ENCODE assay signal across 8 cellular contexts in genomic region chr1:203006948-203007871, GRCh38. TPM values are rescaled to one million over a fixed set of nuclear protein-coding genes. Genes with fewer than 3 reads are reported as not detected.
DNase-seq lines count a peak whose midpoint lies in the region; ATAC-seq and TF ChIP-seq lines count a peak whose summit lies in the region.

Gene TMEM183A, plus strand, starts transcription at chr1:203007374. Its CDS starts 92 bp downstream, at chr1:203007466.

- CTCF ChIA-PET in CD8-positive, alpha-beta T cell (lab: Charles Lee): interaction anchor here (0.7 to 3.7 kb wide), 3 partner anchors 8 to 257 kb away, joined by 3 to 22 read pairs (median 3); no protein-coding TSS in a partner anchor
- CTCF ChIA-PET in activated CD8-positive, alpha-beta memory T cell treated with anti-CD3 and anti-CD28 coated beads for 36 hours (lab: Charles Lee): interaction anchor here (0.6 to 1.8 kb wide), 4 partner anchors 8 to 682 kb away, joined by 3 to 5 read pairs (median 5); partner anchors contain the start of gene KLHL12

- H3K27ac ChIP-seq in CD8-positive, alpha-beta T cell (ENCODE audit: low read depth, low read length): peak within 1 kb of the TSS; percentile 95
- peak within 1 kb of the TSS; percentile 86 for H3K27ac ChIP-seq in effector memory CD4-positive, alpha-beta T cell (ENCODE audit: insufficient read depth, low read length, poor library complexity, severe bottlenecking)

- POLR2A ChIA-PET in CD8-positive, alpha-beta T cell (lab: Charles Lee): interaction anchor here (0.8 to 2.9 kb wide), 11 partner anchors 15 to 313 kb away, joined by 3 to 12 read pairs (median 5); partner anchors contain the start of genes CYB5R1, KLHL12, PPFIA4 and RABIF
- POLR2A ChIA-PET in activated CD8-positive, alpha-beta memory T cell treated with anti-CD3 and anti-CD28 coated beads for 36 hours (lab: Charles Lee): interaction anchor here (0.6 to 2.0 kb wide), 15 partner anchors 18 to 1275 kb away, joined by 3 to 14 read pairs (median 3); partner anchors contain the start of genes KLHL12, PPFIA4, PPP1R12B and RABIF

- no peaks in the 10 kb centered on the region for H3K9me3 Mint-ChIP-seq in CD8-positive, alpha-beta T cell

- H3K36me3 ChIP-seq in CD8-positive, alpha-beta T cell (ENCODE audit: insufficient read depth, low read length): peaks cover 9% of the 10 kb centered on the region
- H3K36me3 ChIP-seq in effector memory CD4-positive, alpha-beta T cell (ENCODE audit: control insufficient read depth, insufficient read depth, low read length): peaks cover 25% of the 10 kb centered on the region

- peak within 1 kb of the TSS; percentile 97 for H3K4me3 Mint-ChIP-seq in CD8-positive, alpha-beta T cell

- peaks cover 19% of the 10 kb centered on the region for H3K4me1 ChIP-seq in CD8-positive, alpha-beta T cell (ENCODE audit: insufficient read depth, low read length)
- peaks cover 11% of the 10 kb centered on the region for H3K4me1 ChIP-seq in effector memory CD4-positive, alpha-beta T cell (ENCODE audit: control insufficient read depth, insufficient read depth, low read length, poor library complexity, severe bottlenecking)

- intact Hi-C loops in CD8-positive, alpha-beta T cell (cut with DNase I, micrococcal nuclease): loop anchor here (1.0 to 10.0 kb wide), 11 partner anchors 19 to 1500 kb away; partner anchors contain the start of genes ADIPOR1 (in 2 of the 2), KLHL12 (in 2 of the 2), PPFIA4 (in 2 of the 2) and CSRP1 (in 1 of the 2)

- peak; percentile 87 to 95 (median 93) for DNase-seq in CD8-positive, alpha-beta T cell
- peak; percentile 97 for DNase-seq in HT-29 (ENCODE audit: low spot score)
- peak; percentile 93 to 95 for DNase-seq in NOMO-1 (lab: John Stamatoyannopoulos, UW; ENCODE audit: unreplicated experiment in 2 of 2)
- peak; percentile 88 to 94 (median 89) for DNase-seq in effector memory CD4-positive, alpha-beta T cell
- DNase-seq in lung microvascular endothelial cell (ENCODE audit: low read depth in 2 of 2): peak; percentile 98
- peak; percentile 93 to 95 (median 95) for DNase-seq in stimulated activated CD4-positive, alpha-beta T cell treated with anti-CD3 and anti-CD28 coated beads, TNF-alpha, amount 100 ng/mL, for 48 hours (ENCODE audit: low read depth in 3 of 3)

- peaks cover 38% of the 10 kb centered on the region for H3K36me3 Mint-ChIP-seq in CD8-positive, alpha-beta T cell

- TF ChIP-seq CTCF in CD8-positive, alpha-beta T cell (IDR thresholded peaks at IDR 0.05): no peak

- no peaks in the 10 kb centered on the region for H3K27me3 Mint-ChIP-seq in CD8-positive, alpha-beta T cell (ENCODE audit: low read depth)

- no peaks in the 10 kb centered on the region for H3K27me3 ChIP-seq in CD8-positive, alpha-beta T cell (ENCODE audit: insufficient read depth, low read length)
- no peaks in the 10 kb centered on the region for H3K27me3 ChIP-seq in effector memory CD4-positive, alpha-beta T cell (replicated peaks; ENCODE audit: control insufficient read depth, insufficient read depth, low read length, poor library complexity, severe bottlenecking)

- peak; percentile 90 for ATAC-seq in CD8-positive, alpha-beta T cell
- ATAC-seq in GM19468 (IDR thresholded peaks at IDR 0.05; ENCODE audit: extremely low read depth, unreplicated experiment): peak; percentile 78

- H3K9me3 ChIP-seq in CD8-positive, alpha-beta T cell (ENCODE audit: low read length): no peaks in the 10 kb centered on the region
- no peaks in the 10 kb centered on the region for H3K9me3 ChIP-seq in effector memory CD4-positive, alpha-beta T cell (ENCODE audit: control insufficient read depth, low read length)

- peaks cover 39% of the 10 kb centered on the region for H3K4me1 Mint-ChIP-seq in CD8-positive, alpha-beta T cell (ENCODE audit: low read depth)

- H3K27ac Mint-ChIP-seq in CD8-positive, alpha-beta T cell: peak within 1 kb of the TSS; percentile 98

- H3K4me3 ChIP-seq in CD8-positive, alpha-beta T cell (ENCODE audit: low read depth, low read length): peak within 1 kb of the TSS; percentile 92
- H3K4me3 ChIP-seq in effector memory CD4-positive, alpha-beta T cell (ENCODE audit: insufficient read depth, low read depth, low read length, poor library complexity, severe bottlenecking): peak within 1 kb of the TSS; percentile 99

RNA-seq across cellular contexts. Expression of gene TMEM183A, which starts in this region (rescaled TPM):
- total RNA-seq in CD8-positive, alpha-beta T cell: 100 to 1,000 TPM; 201 to 214 TPM
- 92.5 and 94.2 TPM in 2 replicates for total RNA-seq in HT-29 (2014; rRNA removed; shearing (Covaris generic))
- total RNA-seq in activated CD8-positive, alpha-beta memory T cell treated with anti-CD3 and anti-CD28 coated beads for 36 hours: 10 to 100 TPM; 74.9 to 83.3 TPM
- 62.3 and 70.0 TPM in 2 replicates for total RNA-seq in lung microvascular endothelial cell

Comparison
In these comparisons a context has a peak if more than half of its experiments do, and no peak if none do; other contexts are left out.
1. Peak in every context shown above with its lines: DNase-seq, ATAC-seq, H3K4me3 ChIP-seq and H3K27ac ChIP-seq.